8 cellular contexts compared by ENCODE assay signal in the genomic region with DNA sequence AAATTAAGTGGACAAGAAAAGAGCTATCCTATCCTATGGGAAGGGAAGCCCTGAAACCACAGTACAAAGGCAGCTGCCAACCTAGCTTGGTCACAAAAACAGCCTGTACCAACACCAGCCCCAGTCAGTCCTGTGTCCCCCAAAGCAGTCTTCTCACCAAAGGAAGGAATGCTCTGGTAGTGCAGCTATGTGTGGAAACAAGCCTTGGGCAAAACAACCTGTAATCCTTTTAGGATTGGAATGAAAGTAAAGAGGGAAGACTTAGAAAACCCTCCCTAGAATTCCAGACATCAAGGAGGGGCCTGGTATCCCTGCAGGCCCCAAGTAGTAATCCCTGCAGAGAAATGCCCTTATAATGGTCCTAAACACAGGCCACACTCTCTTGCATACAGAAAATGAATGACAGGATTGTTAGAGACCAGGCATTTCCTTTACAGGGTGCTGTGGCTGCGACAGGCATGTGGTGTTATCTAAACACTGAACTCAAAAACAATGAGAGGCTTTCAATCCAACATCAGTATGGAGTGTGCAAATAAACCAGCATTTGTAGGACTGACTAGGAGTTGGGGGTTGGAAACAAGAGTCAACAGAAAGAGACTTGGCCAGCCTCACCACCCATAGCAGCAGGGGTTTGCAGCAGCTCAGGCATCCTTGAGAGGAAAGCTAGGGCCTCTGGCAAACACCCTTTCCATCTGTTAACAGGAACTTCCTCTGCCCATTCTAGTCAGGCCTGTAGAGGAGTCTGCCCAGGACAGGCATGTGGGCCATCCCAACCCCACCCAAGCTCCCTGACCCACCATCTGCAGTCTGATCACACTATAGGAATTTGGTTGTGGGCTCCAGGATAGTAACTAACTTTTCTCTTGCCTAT. TPM values are rescaled to one million over a fixed set of nuclear protein-coding genes. Genes with fewer than 3 reads are reported as not detected.
A peak's percentile ranks its signal among the peaks of the same experiment; 100 is the strongest.
DNase-seq lines count a peak whose midpoint lies in the region; ATAC-seq and TF ChIP-seq lines count a peak whose summit lies in the region.

No MANE protein-coding gene starts in this region.

- TF ChIP-seq CTCF in endothelial cell (IDR thresholded peaks at IDR 0.05; ENCODE audit: unreplicated experiment): no peak

- peaks cover 15% of the 10 kb centered on the region for H3K36me3 Mint-ChIP-seq in endothelial cell (ENCODE audit: low read depth, unreplicated experiment)
- H3K36me3 Mint-ChIP-seq in activated T-helper 2 cell treated with anti-CD3 and anti-CD28 coated beads, Interferon-gamma antibody, Interleukin-2, Interleukin-4, amounts not matched to agents 10 μg/mL and 5 μg/mL and 100 μg/mL, durations not matched to agents 14 hours and 24 hours and 36 hours (ENCODE audit: low read depth): peaks cover 25% of the 10 kb centered on the region

- H3K9me3 Mint-ChIP-seq in endothelial cell (ENCODE audit: unreplicated experiment): no peaks in the 10 kb centered on the region
- H3K9me3 Mint-ChIP-seq in activated T-helper 2 cell treated with anti-CD3 and anti-CD28 coated beads, Interferon-gamma antibody, Interleukin-2, Interleukin-4, amounts not matched to agents 10 μg/mL and 5 μg/mL and 100 μg/mL, durations not matched to agents 14 hours and 24 hours and 36 hours: no peaks in the 10 kb centered on the region

- peak overlapping the region; percentile 79 for H3K27ac Mint-ChIP-seq in endothelial cell (ENCODE audit: unreplicated experiment)
- no peak overlapping the region for H3K27ac Mint-ChIP-seq in activated T-helper 2 cell treated with anti-CD3 and anti-CD28 coated beads, Interferon-gamma antibody, Interleukin-2, Interleukin-4, amounts not matched to agents 10 μg/mL and 5 μg/mL and 100 μg/mL, durations not matched to agents 14 hours and 24 hours and 36 hours

- no peak overlapping the region for H3K4me3 Mint-ChIP-seq in endothelial cell (ENCODE audit: unreplicated experiment)
- H3K4me3 Mint-ChIP-seq in activated T-helper 2 cell treated with anti-CD3 and anti-CD28 coated beads, Interferon-gamma antibody, Interleukin-2, Interleukin-4, amounts not matched to agents 10 μg/mL and 5 μg/mL and 100 μg/mL, durations not matched to agents 14 hours and 24 hours and 36 hours (ENCODE audit: low read depth): no peak overlapping the region

- no peak for ATAC-seq in GM21390 (IDR thresholded peaks at IDR 0.05; ENCODE audit: unreplicated experiment)

- peaks cover 30% of the 10 kb centered on the region for H3K4me1 Mint-ChIP-seq in endothelial cell (ENCODE audit: unreplicated experiment)
- H3K4me1 Mint-ChIP-seq in activated T-helper 2 cell treated with anti-CD3 and anti-CD28 coated beads, Interferon-gamma antibody, Interleukin-2, Interleukin-4, amounts not matched to agents 10 μg/mL and 5 μg/mL and 100 μg/mL, durations not matched to agents 14 hours and 24 hours and 36 hours (ENCODE audit: low read depth): peaks cover 16% of the 10 kb centered on the region

- no peaks in the 10 kb centered on the region for H3K27me3 Mint-ChIP-seq in endothelial cell (ENCODE audit: unreplicated experiment)
- H3K27me3 Mint-ChIP-seq in activated T-helper 2 cell treated with anti-CD3 and anti-CD28 coated beads, Interferon-gamma antibody, Interleukin-2, Interleukin-4, amounts not matched to agents 10 μg/mL and 5 μg/mL and 100 μg/mL, durations not matched to agents 14 hours and 24 hours and 36 hours (ENCODE audit: low read depth): no peaks in the 10 kb centered on the region

- DNase-seq in ELF-1 (ENCODE audit: low read depth, low spot score) (peak; percentile 90), NCI-H446 (lab: John Stamatoyannopoulos, UW) (peak; percentile 27 to 80), endothelial cell (ENCODE audit: low spot score) (peak; percentile 8), nucleus accumbens (lab: John Stamatoyannopoulos, UW) (peak in 39 of 56 donors; percentile 2 to 67 (median 34)), retina (no peak), posterior vena cava (ENCODE audit: low spot score) (no peak)
- no peak for DNase-seq in activated T-helper 2 cell treated with anti-CD3 and anti-CD28 coated beads, Interferon-gamma antibody, Interleukin-2, Interleukin-4, amounts not matched to agents 10 μg/mL and 5 μg/mL and 100 μg/mL, durations not matched to agents 14 hours and 24 hours and 36 hours (ENCODE audit: low spot score)

- intact Hi-C loops in activated T-helper 2 cell treated with anti-CD3 and anti-CD28 coated beads, Interferon-gamma antibody, Interleukin-2, Interleukin-4, amounts not matched to agents 10 μg/mL and 5 μg/mL and 100 μg/mL, durations not matched to agents 14 hours and 24 hours and 36 hours (cut with micrococcal nuclease): loop anchor here (5.0 kb wide), 2 partner anchors 36 to 231 kb away; no protein-coding TSS in a partner anchor
- intact Hi-C loops in posterior vena cava (cut with DNase I): loop anchor here in 1 of 2 donors (10.0 kb wide), 1 partner anchor 179 kb away; no protein-coding TSS in a partner anchor

RNA-seq across cellular contexts. Expression of gene DCAF5, which starts 59.1 kb away (rescaled TPM):
- total RNA-seq in endothelial cell (ENCODE audit: unreplicated experiment): 72.0 TPM
- total RNA-seq in activated T-helper 2 cell treated with anti-CD3 and anti-CD28 coated beads, Interferon-gamma antibody, Interleukin-2, Interleukin-4, amounts not matched to agents 10 μg/mL and 5 μg/mL and 100 μg/mL, durations not matched to agents 14 hours and 24 hours and 36 hours: 30.4 and 30.7 TPM in 2 replicates
- 10 to 100 TPM; 42.3 to 50.0 TPM for total RNA-seq in posterior vena cava

Comparison
In these comparisons a context has a peak if more than half of its experiments do, and no peak if none do; other contexts are left out.
1. DNase-seq: peak in ELF-1 (single experiment), NCI-H446 (2 of 2), endothelial cell (single experiment) and nucleus accumbens (39 of 56); none in retina (single experiment), activated T-helper 2 cell treated with anti-CD3 and anti-CD28 coated beads, Interferon-gamma antibody, Interleukin-2, Interleukin-4, amounts not matched to agents 10 μg/mL and 5 μg/mL and 100 μg/mL, durations not matched to agents 14 hours and 24 hours and 36 hours (single experiment) and posterior vena cava (single experiment).